Comparison of ENCODE assay signal across 1 cellular context in genomic region chr2:170817247-170817998, GRCh38.
TF ChIP-seq lines count a peak whose summit lies in the region.

No MANE protein-coding gene starts in this region.

TF ChIP-seq in HepG2, 621 proteins besides CTCF, POLR2A, EP300 and RAD21 (continued from another document):
- no peak for TF ChIP-seq ZNF44 (CRISPR knock-in tag; IDR thresholded peaks at IDR 0.05)
- TF ChIP-seq HHEX (CRISPR knock-in tag; IDR thresholded peaks at IDR 0.05), result no peak
- TF ChIP-seq AHR (CRISPR knock-in tag; IDR thresholded peaks at IDR 0.05), result no peak
- TF ChIP-seq SMAD9 (CRISPR knock-in tag; IDR thresholded peaks at IDR 0.05), result no peak
- no peak for TF ChIP-seq TFE3 (CRISPR knock-in tag; IDR thresholded peaks at IDR 0.05)
- no peak for TF ChIP-seq SP1 (IDR thresholded peaks at IDR 0.05)
- TF ChIP-seq SP1 (CRISPR knock-in tag; IDR thresholded peaks at IDR 0.05), result no peak
- 0 out of 2 replicates have a peak, but pooled peaks have one; percentile 19 for TF ChIP-seq ZNF746 (CRISPR knock-in tag; IDR thresholded peaks at IDR 0.05)
- no peak for TF ChIP-seq BCL6 (CRISPR knock-in tag; IDR thresholded peaks at IDR 0.05)
- 0 out of 2 replicates have a peak, but pooled peaks have one; percentile 13 for TF ChIP-seq ZNF776 (CRISPR knock-in tag; IDR thresholded peaks at IDR 0.05)
- no peak for TF ChIP-seq ZKSCAN5 (CRISPR knock-in tag; IDR thresholded peaks at IDR 0.05)
- no peak for TF ChIP-seq ARNTL (CRISPR knock-in tag; IDR thresholded peaks at IDR 0.05)
- no peak for TF ChIP-seq FUBP1 (CRISPR knock-in tag; IDR thresholded peaks at IDR 0.05; ENCODE audit: borderline replicate concordance)
- TF ChIP-seq ZNF619 (CRISPR knock-in tag; IDR thresholded peaks at IDR 0.05), result no peak
- no peak for TF ChIP-seq TFDP1 (CRISPR knock-in tag; IDR thresholded peaks at IDR 0.05; ENCODE audit: borderline replicate concordance)
- no peak for TF ChIP-seq MZF1 (CRISPR knock-in tag; IDR thresholded peaks at IDR 0.05; ENCODE audit: borderline replicate concordance)
- TF ChIP-seq HNRNPLL (IDR thresholded peaks at IDR 0.05; ENCODE audit: low read depth, low read length, poor library complexity, severe bottlenecking), result peak; percentile 65
- no peak for TF ChIP-seq KLF11 (CRISPR knock-in tag; IDR thresholded peaks at IDR 0.05)
TF ChIP-seq in HepG2: peak in this region for 16.
